11 cellular contexts compared by ENCODE assay signal in the genomic region with DNA sequence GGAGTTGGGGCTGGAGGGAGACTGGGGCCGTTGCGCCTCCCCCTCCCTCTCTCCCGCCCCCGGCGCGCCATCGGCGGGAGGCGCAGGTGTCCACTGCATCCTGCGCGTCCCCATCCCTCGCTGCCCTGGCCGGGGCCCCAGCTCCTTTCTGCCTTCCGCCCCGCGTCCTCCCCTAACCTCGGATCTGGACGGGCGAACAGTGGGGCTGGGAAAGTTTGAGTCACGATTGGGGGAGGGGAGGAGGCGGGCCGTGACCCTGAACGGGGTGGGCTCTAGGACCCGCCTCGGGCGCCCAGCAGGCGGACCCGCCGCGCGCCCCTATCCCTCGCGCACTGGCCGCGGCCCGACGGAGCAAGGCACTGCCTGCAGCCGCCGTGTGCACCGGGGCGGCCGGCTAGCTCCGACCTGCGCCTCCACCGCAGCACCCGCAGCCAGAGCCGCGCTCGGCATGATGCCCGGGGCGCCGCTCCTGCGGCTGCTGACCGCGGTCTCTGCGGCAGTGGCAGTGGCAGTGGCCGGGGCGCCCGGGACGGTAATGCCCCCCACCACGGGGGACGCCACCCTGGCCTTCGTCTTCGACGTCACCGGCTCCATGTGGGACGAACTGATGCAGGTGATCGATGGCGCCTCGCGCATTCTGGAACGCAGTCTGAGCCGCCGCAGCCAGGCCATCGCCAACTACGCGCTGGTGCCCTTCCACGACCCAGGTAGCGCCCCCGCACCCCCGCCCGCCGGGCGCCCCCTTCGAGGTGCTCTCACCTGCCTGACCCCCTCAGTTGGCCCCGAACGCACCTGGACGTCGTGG. TPM values are rescaled to one million over a fixed set of nuclear protein-coding genes. Genes with fewer than 3 reads are reported as not detected.
DNase-seq lines count a peak whose midpoint lies in the region; ATAC-seq and TF ChIP-seq lines count a peak whose summit lies in the region.
"Had no signal": no experiment of that assay in that cellular context is flagged by ENCODE, and none has a peak within 500 bp of the region (broad histone marks: within the 10 kb centered on the region; RNA-seq: fewer than 3 reads in every experiment).

A gene with protein sequence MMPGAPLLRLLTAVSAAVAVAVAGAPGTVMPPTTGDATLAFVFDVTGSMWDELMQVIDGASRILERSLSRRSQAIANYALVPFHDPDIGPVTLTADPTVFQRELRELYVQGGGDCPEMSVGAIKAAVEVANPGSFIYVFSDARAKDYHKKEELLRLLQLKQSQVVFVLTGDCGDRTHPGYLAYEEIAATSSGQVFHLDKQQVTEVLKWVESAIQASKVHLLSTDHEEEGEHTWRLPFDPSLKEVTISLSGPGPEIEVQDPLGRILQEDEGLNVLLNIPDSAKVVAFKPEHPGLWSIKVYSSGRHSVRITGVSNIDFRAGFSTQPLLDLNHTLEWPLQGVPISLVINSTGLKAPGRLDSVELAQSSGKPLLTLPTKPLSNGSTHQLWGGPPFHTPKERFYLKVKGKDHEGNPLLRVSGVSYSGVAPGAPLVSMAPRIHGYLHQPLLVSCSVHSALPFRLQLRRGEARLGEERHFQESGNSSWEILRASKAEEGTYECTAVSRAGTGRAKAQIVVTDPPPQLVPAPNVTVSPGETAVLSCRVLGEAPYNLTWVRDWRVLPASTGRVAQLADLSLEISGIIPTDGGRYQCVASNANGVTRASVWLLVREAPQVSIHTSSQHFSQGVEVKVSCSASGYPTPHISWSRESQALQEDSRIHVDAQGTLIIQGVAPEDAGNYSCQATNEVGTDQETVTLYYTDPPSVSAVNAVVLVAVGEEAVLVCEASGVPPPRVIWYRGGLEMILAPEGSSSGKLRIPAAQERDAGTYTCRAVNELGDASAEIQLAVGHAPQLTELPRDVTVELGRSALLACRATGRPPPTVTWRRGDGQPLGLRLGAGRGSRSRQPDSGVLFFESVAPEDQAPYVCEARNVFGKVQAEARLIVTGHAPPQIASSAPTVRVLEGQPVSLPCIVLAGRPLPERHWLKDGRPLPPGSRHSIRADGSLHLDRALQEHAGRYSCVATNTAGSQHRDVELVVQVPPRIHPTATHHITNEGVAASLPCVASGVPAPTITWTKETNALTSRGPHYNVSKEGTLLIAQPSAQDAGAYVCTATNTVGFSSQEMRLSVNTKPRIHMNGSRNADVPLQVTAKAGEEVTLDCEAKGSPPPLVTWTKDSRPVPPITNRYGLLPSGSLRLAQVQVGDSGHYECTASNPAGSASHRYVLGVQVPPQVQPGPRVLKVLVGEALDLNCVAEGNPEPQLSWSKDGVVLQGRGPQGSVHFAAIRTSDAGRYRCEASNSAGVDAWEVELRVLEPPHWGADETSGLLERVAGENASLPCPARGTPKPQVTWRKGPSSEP (N-terminal part only) (plus strand): TSS at position 330 of the 805 bp plus-strand sequence. CDS start 119 bp downstream, at position 449.

- peaks cover 77% of the 10 kb centered on the region for H3K27me3 Mint-ChIP-seq in chondrocyte (ENCODE audit: low read depth)

- no peak for TF ChIP-seq CTCF in chondrocyte (IDR thresholded peaks at IDR 0.05)

- H3K4me3 ChIP-seq in subcutaneous abdominal adipose tissue (ENCODE audit: low read depth in 1 of 5, low read length in 5 of 5): peak within 1 kb of the TSS; percentile 14 to 58 (median 54)

- H3K36me3 Mint-ChIP-seq in chondrocyte (ENCODE audit: low read depth): no peaks in the 10 kb centered on the region

- peaks cover 32 to 66% (median 58%) of the 10 kb centered on the region in 5 donors for H3K27me3 ChIP-seq in subcutaneous abdominal adipose tissue (ENCODE audit: control insufficient read depth in 5 of 5, insufficient read depth in 4 of 5, low read length in 5 of 5)

- H3K36me3 ChIP-seq in subcutaneous abdominal adipose tissue (ENCODE audit: control insufficient read depth in 5 of 5, insufficient read depth in 5 of 5, low read length in 5 of 5): no peaks in the 10 kb centered on the region

- peak; percentile 49 for DNase-seq in DMS 273 (lab: John Stamatoyannopoulos, UW; ENCODE audit: unreplicated experiment)
- no peak for DNase-seq in DMS 273 treated with DMSO at 0.1 percent for 48 hours (lab: John Stamatoyannopoulos, UW)
- peak; percentile 71 for DNase-seq in chondrocyte (ENCODE audit: low spot score)
- no peak for DNase-seq in left lobe of liver (ENCODE audit: low spot score)
- DNase-seq in activated effector memory CD4-positive, alpha-beta T cell treated with Interleukin-2 at 50 U/mL for 16 hours: no peak
- no peak for DNase-seq in SHP77 (lab: John Stamatoyannopoulos, UW)
- DNase-seq: SIG-M5 had no signal

- H3K4me1 ChIP-seq in subcutaneous abdominal adipose tissue (ENCODE audit: control insufficient read depth in 5 of 5, insufficient read depth in 5 of 5, low read length in 5 of 5): peaks cover 0 to 38% (median 23%) of the 10 kb centered on the region in 5 donors

- no peak within 1 kb of the TSS for H3K9ac ChIP-seq in subcutaneous abdominal adipose tissue (ENCODE audit: low read length in 5 of 5)

- ATAC-seq in left lobe of liver: peak; percentile 61
- ATAC-seq in GM18873 (IDR thresholded peaks at IDR 0.05; ENCODE audit: low FRiP score, unreplicated experiment): no peak

- no peak within 1 kb of the TSS for H3K27ac Mint-ChIP-seq in chondrocyte (ENCODE audit: unreplicated experiment)

- H3K4me3 Mint-ChIP-seq in chondrocyte (ENCODE audit: unreplicated experiment): peak within 1 kb of the TSS; percentile 40

- no peaks in the 10 kb centered on the region for H3K9me3 ChIP-seq in subcutaneous abdominal adipose tissue (ENCODE audit: control insufficient read depth in 5 of 5, low read length in 5 of 5)

- peaks cover 4% of the 10 kb centered on the region for H3K4me1 Mint-ChIP-seq in chondrocyte (ENCODE audit: low read depth)

- no peaks in the 10 kb centered on the region for H3K9me3 Mint-ChIP-seq in chondrocyte (ENCODE audit: low read depth)
- H3K9me3 Mint-ChIP-seq: activated naive CD4-positive, alpha-beta T cell treated with anti-CD3 and anti-CD28 coated beads, Interleukin-2, amount 50 U/mL, for 72 hours had no signal

- no peak within 1 kb of the TSS for H3K27ac ChIP-seq in subcutaneous abdominal adipose tissue (ENCODE audit: low read depth, low read length)
- H3K27ac ChIP-seq: 22Rv1 had no signal

RNA-seq across cellular contexts. Expression of the gene that starts here (rescaled TPM):
- total RNA-seq in chondrocyte: 0.05 to 0.36 TPM (median 0.10 TPM) in 3 replicates
- total RNA-seq in left lobe of liver: 3.0 TPM
- total RNA-seq: activated naive CD4-positive, alpha-beta T cell treated with anti-CD3 and anti-CD28 coated beads, Interleukin-2, amount 50 U/mL, for 72 hours had no signal

Comparison
In these comparisons a context has a peak if more than half of its experiments do, and no peak if none do; other contexts are left out.
1. Peak in DNase-seq in chondrocyte; RNA of the gene not detected or under 1 TPM.